Comparison of ENCODE assay signal across 8 cellular contexts in genomic region chr4:78939667-78940008, GRCh38. TPM values are rescaled to one million over a fixed set of nuclear protein-coding genes. Genes with fewer than 3 reads are reported as not detected.
A peak's percentile ranks its signal among the peaks of the same experiment; 100 is the strongest.
DNase-seq lines count a peak whose midpoint lies in the region; ATAC-seq lines count a peak whose summit lies in the region.

No MANE protein-coding gene starts in this region.

- H3K9me3 Mint-ChIP-seq in central memory CD8-positive, alpha-beta T cell, result no peaks in the 10 kb centered on the region
- H3K9me3 Mint-ChIP-seq in natural killer cell treated with Interleukin-12 subunit alpha and Interleukin-12 subunit beta and Interleukin-15 and Interleukin-18, amount 100 ng/mL, for 72 hours, result no peaks in the 10 kb centered on the region

- peaks cover 31% of the 10 kb centered on the region for H3K27me3 Mint-ChIP-seq in central memory CD8-positive, alpha-beta T cell
- peaks cover 22 to 29% of the 10 kb centered on the region in 2 donors for H3K27me3 Mint-ChIP-seq in natural killer cell treated with Interleukin-12 subunit alpha and Interleukin-12 subunit beta and Interleukin-15 and Interleukin-18, amount 100 ng/mL, for 72 hours

- DNase-seq in Daoy (ENCODE audit: low read depth) (peak; percentile 4), NCI-H187 treated with DMSO at 0.1 percent for 48 hours (lab: John Stamatoyannopoulos, UW) (no peak), NK-92 (lab: John Stamatoyannopoulos, UW; ENCODE audit: unreplicated experiment) (no peak)
- DNase-seq in Jurkat, Clone E6-1 (ENCODE audit: low read depth, low spot score), result no peak
- no peak for DNase-seq in central memory CD8-positive, alpha-beta T cell (ENCODE audit: low spot score in 2 of 2)
- no peak for DNase-seq in natural killer cell treated with Interleukin-12 subunit alpha and Interleukin-12 subunit beta and Interleukin-15 and Interleukin-18, amount 100 ng/mL, for 72 hours (ENCODE audit: low spot score)
- DNase-seq in activated CD4-positive, alpha-beta T cell treated with anti-CD3 and anti-CD28 coated beads, Interleukin-2, amount 50 U/mL, for 4 hours, result no peak

- H3K4me3 Mint-ChIP-seq in central memory CD8-positive, alpha-beta T cell, result peak overlapping the region; percentile 94
- H3K4me3 Mint-ChIP-seq in natural killer cell treated with Interleukin-12 subunit alpha and Interleukin-12 subunit beta and Interleukin-15 and Interleukin-18, amount 100 ng/mL, for 72 hours, result peak overlapping the region; percentile 80

- H3K36me3 Mint-ChIP-seq in central memory CD8-positive, alpha-beta T cell (ENCODE audit: insufficient read depth), result peaks cover 3% of the 10 kb centered on the region
- no peaks in the 10 kb centered on the region for H3K36me3 Mint-ChIP-seq in natural killer cell treated with Interleukin-12 subunit alpha and Interleukin-12 subunit beta and Interleukin-15 and Interleukin-18, amount 100 ng/mL, for 72 hours

- peaks cover 37% of the 10 kb centered on the region for H3K4me1 Mint-ChIP-seq in central memory CD8-positive, alpha-beta T cell
- peaks cover 13 to 39% of the 10 kb centered on the region in 2 donors for H3K4me1 Mint-ChIP-seq in natural killer cell treated with Interleukin-12 subunit alpha and Interleukin-12 subunit beta and Interleukin-15 and Interleukin-18, amount 100 ng/mL, for 72 hours (ENCODE audit: low read depth in 2 of 2)

- peak overlapping the region; percentile 58 for H3K4me3 ChIP-seq in Jurkat, Clone E6-1 (ENCODE audit: low read length)

- peak; percentile 16 for ATAC-seq in GM21447 (IDR thresholded peaks at IDR 0.05; ENCODE audit: unreplicated experiment)
- peak; percentile 8 for ATAC-seq in central memory CD8-positive, alpha-beta T cell (replicated peaks; ENCODE audit: extremely low read depth, poor library complexity, severe bottlenecking)
- ATAC-seq in natural killer cell treated with Interleukin-12 subunit alpha and Interleukin-12 subunit beta and Interleukin-15 and Interleukin-18, amount 100 ng/mL, for 72 hours, result peak in 1 of 2 donors; percentile 27

- H3K27ac Mint-ChIP-seq in central memory CD8-positive, alpha-beta T cell (ENCODE audit: low read depth), result peak overlapping the region; percentile 61
- peak overlapping the region; percentile 22 to 66 for H3K27ac Mint-ChIP-seq in natural killer cell treated with Interleukin-12 subunit alpha and Interleukin-12 subunit beta and Interleukin-15 and Interleukin-18, amount 100 ng/mL, for 72 hours

RNA-seq across cellular contexts. Expression of gene PAQR3, which starts 0.4 kb away (rescaled TPM):
- 13.5 and 15.3 TPM in 2 replicates for total RNA-seq in Daoy (2014; rRNA removed; shearing (Covaris generic))
- polyA plus RNA-seq in Jurkat, Clone E6-1 (2012; ENCODE audit: insufficient read depth, insufficient read length), result 47.6 TPM
- 10 to 100 TPM; 12.2 to 14.6 TPM for total RNA-seq in natural killer cell treated with Interleukin-12 subunit alpha and Interleukin-12 subunit beta and Interleukin-15 and Interleukin-18, amount 100 ng/mL, for 72 hours
